ENCODE assay signal across 1 cellular context in the genomic region with DNA sequence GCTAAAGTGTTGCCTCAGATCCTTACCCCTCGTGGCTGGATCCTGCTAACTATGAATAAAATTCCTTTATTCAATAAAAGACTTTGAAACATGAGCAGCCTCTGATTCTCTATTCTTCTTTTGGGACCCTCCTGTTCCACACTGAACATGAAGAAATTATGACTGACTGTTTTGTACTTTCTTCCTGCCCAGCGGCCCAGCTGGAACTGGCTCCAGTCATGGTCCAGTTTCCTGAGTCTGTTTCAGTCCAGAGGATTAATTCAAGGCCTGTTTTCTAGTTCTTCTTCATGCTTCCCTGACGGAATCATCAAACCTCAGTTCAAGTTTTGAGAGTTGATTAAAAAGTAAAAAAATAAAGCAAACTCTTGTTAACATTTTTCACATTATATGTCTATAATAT.
TF ChIP-seq lines count a peak whose summit lies in the region.

No MANE protein-coding gene starts in this region.

TF ChIP-seq in endothelial cell of umbilical vein, 7 proteins besides CTCF, POLR2A, EP300 and RAD21:
- TF ChIP-seq POLR2AphosphoS5 (IDR thresholded peaks at IDR 0.05; ENCODE audit: insufficient read depth, low read depth, low read length) (no peak), GATA2 (IDR thresholded peaks at IDR 0.05; ENCODE audit: insufficient read depth, insufficient read length, low read depth, low read length) (no peak), FOS (IDR thresholded peaks at IDR 0.05; ENCODE audit: borderline replicate concordance, insufficient read depth, low read length) (no peak), JUN (IDR thresholded peaks at IDR 0.05; ENCODE audit: borderline replicate concordance, insufficient read depth, insufficient read length, low read depth) (no peak), MYC (IDR thresholded peaks at IDR 0.05; ENCODE audit: low read depth, low read length) (no peak)
- TF ChIP-seq, protein P1, sequence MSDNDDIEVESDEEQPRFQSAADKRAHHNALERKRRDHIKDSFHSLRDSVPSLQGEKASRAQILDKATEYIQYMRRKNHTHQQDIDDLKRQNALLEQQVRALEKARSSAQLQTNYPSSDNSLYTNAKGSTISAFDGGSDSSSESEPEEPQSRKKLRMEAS (IDR thresholded peaks at IDR 0.05; ENCODE audit: insufficient read depth, insufficient read length) = no peak
